In genomic region chr20:62936996-62937352, GRCh38 we compare ENCODE assay signal across 8 cellular contexts.
DNase-seq lines count a peak whose midpoint lies in the region; TF ChIP-seq lines count a peak whose summit lies in the region.

No MANE protein-coding gene starts in this region.

- CTCF ChIA-PET in RWPE1 (lab: Yijun Ruan, JAX): interaction anchor here (0.8 to 1.4 kb wide), 4 partner anchors 10 to 37 kb away, joined by 3 to 12 read pairs (median 3); no protein-coding TSS in a partner anchor

- POLR2A ChIA-PET in RWPE1 (lab: Yijun Ruan, JAX; ENCODE audit: low non-redundant PET): interaction anchor here (0.9 to 1.3 kb wide), 3 partner anchors 9 to 61 kb away, joined by 3 to 4 read pairs (median 4); partner anchors contain the start of gene DIDO1

- DNase-seq in NCI-H146 (lab: John Stamatoyannopoulos, UW) (peak; percentile 36), NCI-H146 treated with DMSO at 0.1 percent for 48 hours (lab: John Stamatoyannopoulos, UW; ENCODE audit: unreplicated experiment) (no peak), RWPE1 (ENCODE audit: low spot score) (peak; percentile 73), erythroblast (lab: John Stamatoyannopoulos, UW) (peak; percentile 66 to 72), non-pigmented ciliary epithelial cell (ENCODE audit: low read depth) (peak; percentile 55), NCI-H524 treated with DMSO at 0.1 percent for 48 hours (lab: John Stamatoyannopoulos, UW) (no peak), NCI-H2029 treated with DMSO at 0.1 percent for 48 hours (lab: John Stamatoyannopoulos, UW) (no peak)
- DNase-seq in stimulated activated CD4-positive, alpha-beta T cell treated with anti-CD3 and anti-CD28 coated beads, Interleukin-2, amount 100 ng/mL, for 24 hours: no peak

- TF ChIP-seq POLR2A in erythroblast (IDR thresholded peaks at IDR 0.05; ENCODE audit: low read length): no peak

- peak overlapping the region; percentile 90 for H3K27ac ChIP-seq in RWPE1

- no peak for TF ChIP-seq CTCF in RWPE1 (conservative IDR thresholded peaks at IDR 0.05; ENCODE audit: low read depth)

Comparison
In these comparisons a context has a peak if more than half of its experiments do, and no peak if none do; other contexts are left out.
1. DNase-seq: peak in NCI-H146 (single experiment), RWPE1 (single experiment), erythroblast (2 of 2) and non-pigmented ciliary epithelial cell (single experiment); none in NCI-H146 treated with DMSO at 0.1 percent for 48 hours (single experiment), stimulated activated CD4-positive, alpha-beta T cell treated with anti-CD3 and anti-CD28 coated beads, Interleukin-2, amount 100 ng/mL, for 24 hours (0 of 2), NCI-H524 treated with DMSO at 0.1 percent for 48 hours (single experiment) and NCI-H2029 treated with DMSO at 0.1 percent for 48 hours (single experiment).